In genomic region chr21:36437745-36438128, GRCh38 we compare ENCODE assay signal across 10 cellular contexts. TPM values are rescaled to one million over a fixed set of nuclear protein-coding genes. Genes with fewer than 3 reads are reported as not detected.
A peak's percentile ranks its signal among the peaks of the same experiment; 100 is the strongest.
DNase-seq lines count a peak whose midpoint lies in the region; ATAC-seq and TF ChIP-seq lines count a peak whose summit lies in the region.
"Had no signal": no experiment of that assay in that cellular context is flagged by ENCODE, and none has a peak within 500 bp of the region (broad histone marks: within the 10 kb centered on the region; RNA-seq: fewer than 3 reads in every experiment).

No MANE protein-coding gene starts in this region.

- no peak for TF ChIP-seq CTCF in epithelial cell of esophagus (IDR thresholded peaks at IDR 0.05; ENCODE audit: insufficient read depth, low read depth, low read length, missing control alignments)
- TF ChIP-seq CTCF in hepatocyte (IDR thresholded peaks at IDR 0.05; ENCODE audit: poor library complexity) = no peak

- WGBS in hepatocyte (ENCODE audit: low lambda C conversion rate, missing lambda C conversion rate) = 79% methylated on average over 6 of the region's 6 CpGs

- in situ Hi-C loops in G401 (cut with HindIII; ENCODE audit: low sequenced_read_pairs) = no loop called here

- H3K27ac ChIP-seq in hepatocyte = no peak overlapping the region

- no peaks in the 10 kb centered on the region for H4K20me1 ChIP-seq in hepatocyte (ENCODE audit: insufficient read depth, poor library complexity, severe bottlenecking)

- ATAC-seq in GM18511 (IDR thresholded peaks at IDR 0.05; ENCODE audit: unreplicated experiment) = no peak

- no peak overlapping the region for H3K4me3 ChIP-seq in epithelial cell of esophagus (ENCODE audit: low read length)
- no peak overlapping the region for H3K4me3 ChIP-seq in hepatocyte

- no peaks in the 10 kb centered on the region for H3K27me3 ChIP-seq in hepatocyte

- no peaks in the 10 kb centered on the region for H3K79me2 ChIP-seq in hepatocyte

- no peaks in the 10 kb centered on the region for H3K9me3 ChIP-seq in hepatocyte (ENCODE audit: low read depth)

- no peaks in the 10 kb centered on the region for H3K9me2 ChIP-seq in hepatocyte (replicated peaks; ENCODE audit: insufficient read depth)

- H3K36me3 ChIP-seq in hepatocyte (replicated peaks; ENCODE audit: insufficient read depth, low read depth) = no peaks in the 10 kb centered on the region

- no peak overlapping the region for H3K4me2 ChIP-seq in hepatocyte

- DNase-seq in GM03348 (ENCODE audit: low spot score) = peak; percentile 78
- DNase-seq in RKO (ENCODE audit: low spot score) = peak; percentile 65
- DNase-seq in epithelial cell of esophagus (ENCODE audit: low read depth) = peak; percentile 63
- DNase-seq in pulmonary artery endothelial cell (ENCODE audit: low read depth, low spot score) = peak; percentile 71
- no peak for DNase-seq in hepatocyte (ENCODE audit: low spot score)
- no peak for DNase-seq in G401 (ENCODE audit: low spot score)
- DNase-seq: NCI-H1417 treated with DMSO at 0.1 percent for 48 hours, small intestine had no signal

- no peaks in the 10 kb centered on the region for H3K4me1 ChIP-seq in hepatocyte (ENCODE audit: insufficient read depth)

- no peak overlapping the region for H2AFZ ChIP-seq in hepatocyte

RNA-seq across cellular contexts. Expression of gene CLDN14, which starts 42.2 kb away (rescaled TPM):
- total RNA-seq in pulmonary artery endothelial cell (0.66 and 0.99 TPM in 2 replicates), hepatocyte (0.53 and 1.7 TPM in 2 replicates)
- polyA plus RNA-seq in hepatocyte = 0.51 and 2.2 TPM in 2 replicates
- total RNA-seq in G401 (2014; rRNA removed; shearing (Covaris generic)) = not detected in 2 replicates
- total RNA-seq: activated T-helper 2 cell treated with anti-CD3 and anti-CD28 coated beads, Interferon-gamma antibody, Interleukin-2, Interleukin-4, amounts not matched to agents 10 μg/mL and 5 μg/mL and 100 μg/mL, durations not matched to agents 14 hours and 24 hours and 36 hours had no signal

RNA-seq across cellular contexts. Expression of gene CHAF1B, which starts 52.5 kb away (rescaled TPM):
- 5.1 and 8.2 TPM in 2 replicates for total RNA-seq in pulmonary artery endothelial cell
- total RNA-seq in hepatocyte = 1.9 and 3.5 TPM in 2 replicates
- polyA plus RNA-seq in hepatocyte = 1.1 and 2.0 TPM in 2 replicates
- total RNA-seq in G401 (2014; rRNA removed; shearing (Covaris generic)) = 8.6 and 18.1 TPM in 2 replicates

Comparison
In these comparisons a context has a peak if more than half of its experiments do, and no peak if none do; other contexts are left out.
1. DNase-seq: peak in GM03348 (single experiment), RKO (single experiment), epithelial cell of esophagus (single experiment) and pulmonary artery endothelial cell (single experiment); none in hepatocyte (single experiment) and G401 (single experiment).